Comparison of ENCODE assay signal across 1 cellular context in genomic region chr12:65853489-65854157, GRCh38.
TF ChIP-seq lines count a peak whose summit lies in the region.

No MANE protein-coding gene starts in this region.

TF ChIP-seq in HCT116, 20 proteins besides CTCF, POLR2A, EP300 and RAD21:
- TF ChIP-seq ELF1 (IDR thresholded peaks at IDR 0.05; ENCODE audit: borderline replicate concordance, low read depth), result no peak
- TF ChIP-seq SP1 (IDR thresholded peaks at IDR 0.05; ENCODE audit: low read depth), result no peak
- no peak for TF ChIP-seq ZBTB33 (IDR thresholded peaks at IDR 0.05; ENCODE audit: extremely low read depth, insufficient replicate concordance, low read length)
- TF ChIP-seq FOSL1 (IDR thresholded peaks at IDR 0.05; ENCODE audit: low read depth), result no peak
- TF ChIP-seq REST (IDR thresholded peaks at IDR 0.05; ENCODE audit: low read depth), result no peak
- TF ChIP-seq CBX3 (IDR thresholded peaks at IDR 0.05; ENCODE audit: low read depth), result no peak
- TF ChIP-seq TCF7L2 (IDR thresholded peaks at IDR 0.05; ENCODE audit: borderline replicate concordance, extremely low read depth, insufficient read depth, insufficient read length), result no peak
- TF ChIP-seq ZFX (IDR thresholded peaks at IDR 0.05), result no peak
- TF ChIP-seq MAX (IDR thresholded peaks at IDR 0.05), result no peak
- no peak for TF ChIP-seq YY1 (IDR thresholded peaks at IDR 0.05; ENCODE audit: extremely low read depth, insufficient replicate concordance, low read depth, low read length)
- no peak for TF ChIP-seq EGR1 (IDR thresholded peaks at IDR 0.05; ENCODE audit: low read depth)
- TF ChIP-seq ZNF274 (IDR thresholded peaks at IDR 0.05; ENCODE audit: low read depth, low read length), result no peak
